21 cellular contexts compared by ENCODE assay signal in the genomic region with DNA sequence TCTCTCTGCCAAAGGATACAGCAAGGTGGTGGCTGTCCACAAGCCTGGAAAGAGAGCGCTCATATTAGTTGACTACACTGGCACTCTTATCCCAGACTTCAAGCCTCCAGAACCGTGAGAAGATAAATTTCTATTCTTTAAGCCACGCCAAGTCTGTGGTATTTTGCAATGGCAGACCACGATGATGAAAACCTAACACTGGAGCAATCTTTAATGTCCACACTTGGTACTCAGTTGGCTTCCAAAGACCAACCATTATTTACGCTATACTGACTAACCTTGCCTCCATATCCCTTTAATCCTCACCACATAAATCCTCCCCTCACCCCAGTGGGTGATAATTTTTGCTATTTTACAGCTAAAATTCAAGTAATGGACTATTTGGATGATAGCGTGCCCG. TPM values are rescaled to one million over a fixed set of nuclear protein-coding genes. Genes with fewer than 3 reads are reported as not detected.
DNase-seq lines count a peak whose midpoint lies in the region; FAIRE-seq and TF ChIP-seq lines count a peak whose summit lies in the region.
"Had no signal": no experiment of that assay in that cellular context is flagged by ENCODE, and none has a peak within 500 bp of the region (broad histone marks: within the 10 kb centered on the region; RNA-seq: fewer than 3 reads in every experiment).

No MANE protein-coding gene starts in this region.

- intact Hi-C loops in kidney (cut with DNase I) = no loop called here

- no peaks in the 10 kb centered on the region for H3K9me3 ChIP-seq in kidney (ENCODE audit: control insufficient read depth in 1 of 2, low read length in 2 of 2)
- H3K9me3 ChIP-seq: heart right ventricle, psoas muscle had no signal

- H3K4me1 ChIP-seq in kidney (ENCODE audit: control insufficient read depth in 1 of 2, insufficient read depth in 1 of 2, low read depth in 1 of 2, low read length in 2 of 2) = no peaks in the 10 kb centered on the region
- H3K4me1 ChIP-seq: psoas muscle had no signal

- H3K9ac ChIP-seq in kidney (ENCODE audit: low read length in 2 of 2) = no peak overlapping the region

- DNase-seq in AG08395 (ENCODE audit: low spot score) = peak; percentile 26
- DNase-seq in MV-4-11 (lab: John Stamatoyannopoulos, UW) = peak; percentile 82
- peak; percentile 46 for DNase-seq in astrocyte of the hippocampus (ENCODE audit: low read depth, low spot score)
- DNase-seq in iris pigment epithelial cell (ENCODE audit: low read depth) = peak; percentile 72
- DNase-seq in NCI-H1694 treated with DMSO at 0.1 percent for 48 hours (lab: John Stamatoyannopoulos, UW) = no peak
- DNase-seq in NCI-H345 treated with DMSO at 0.1 percent for 48 hours (lab: John Stamatoyannopoulos, UW; ENCODE audit: unreplicated experiment) = no peak
- DNase-seq in NCI-H748 (lab: John Stamatoyannopoulos, UW; ENCODE audit: unreplicated experiment) = no peak
- DNase-seq in kidney = no peak
- DNase-seq: activated CD4-positive, CD25-positive, alpha-beta regulatory T cell; activated CD8-positive, alpha-beta T cell treated with anti-CD3 and anti-CD28 coated beads, Interleukin-2, amount 10 ng/mL, durations not matched to agents 7 days and 5 days; activated T-cell treated with anti-CD3 and anti-CD28 coated beads, Interleukin-2, amount 50 U/mL, for 4 hours; heart right ventricle; naive thymus-derived CD4-positive, alpha-beta T cell; NCI-H1694; NCI-H446; psoas muscle; SHP77; T-helper 17 cell had no signal

- no peaks in the 10 kb centered on the region for H3K36me3 ChIP-seq in kidney (ENCODE audit: control insufficient read depth in 1 of 2, insufficient read depth in 2 of 2, low read length in 2 of 2)
- H3K36me3 ChIP-seq: cardiac muscle cell, heart right ventricle had no signal

- H3K4me3 ChIP-seq in kidney (ENCODE audit: low read length in 2 of 2) = no peak overlapping the region
- H3K4me3 ChIP-seq: cardiac muscle cell, heart right ventricle, psoas muscle had no signal

- TF ChIP-seq CTCF in kidney (IDR thresholded peaks at IDR 0.05; ENCODE audit: borderline replicate concordance, extremely low read depth, insufficient read depth) = no peak

- H3K27ac ChIP-seq in kidney (ENCODE audit: low read depth in 2 of 2, low read length in 2 of 2) = no peak overlapping the region
- H3K27ac ChIP-seq: cardiac muscle cell, heart right ventricle, psoas muscle had no signal

- no peak for FAIRE-seq in kidney (lab: Jason Lieb, UNC)
- FAIRE-seq: A204.1, HTR-8/SVneo had no signal

RNA-seq across cellular contexts. Expression of gene LACTB, which starts 16.9 kb away (rescaled TPM):
- total RNA-seq in kidney = 17.6 TPM
- 16.8 TPM for polyA plus RNA-seq in kidney (ENCODE audit: insufficient read depth, low read depth, low replicate concordance)

RNA-seq across cellular contexts. Expression of gene RPS27L, which starts 52.5 kb away (rescaled TPM):
- 120 TPM for total RNA-seq in kidney
- 372 TPM for polyA plus RNA-seq in kidney (ENCODE audit: insufficient read depth, low read depth, low replicate concordance)

Comparison
In these comparisons a context has a peak if more than half of its experiments do, and no peak if none do; other contexts are left out.
1. DNase-seq: peak in AG08395 (single experiment), MV-4-11 (single experiment), astrocyte of the hippocampus (single experiment) and iris pigment epithelial cell (single experiment); none in NCI-H1694 treated with DMSO at 0.1 percent for 48 hours (single experiment), NCI-H345 treated with DMSO at 0.1 percent for 48 hours (single experiment), NCI-H748 (single experiment) and kidney (single experiment).